ENCODE assay signal across 20 cellular contexts in genomic region chr5:9894571-9895304, GRCh38.
"Had no signal": no experiment of that assay in that cellular context is flagged by ENCODE, and none has a peak within 500 bp of the region (broad histone marks: within the 10 kb centered on the region; RNA-seq: fewer than 3 reads in every experiment).

No MANE protein-coding gene starts in this region.

- DNase-seq: activated CD4-positive, alpha-beta T cell treated with anti-CD3 and anti-CD28 coated beads for 36 hours; activated CD4-positive, alpha-beta T cell treated with anti-CD3 and anti-CD28 coated beads, Interleukin-2, amount 50 U/mL, for 48 hours; activated gamma-delta T cell treated with Interleukin-2 at 50 U/mL for 16 hours; adrenal gland; heart right ventricle; mucosa of descending colon; naive thymus-derived CD4-positive, alpha-beta T cell; nucleus accumbens; spleen; stimulated activated CD4-positive, alpha-beta T cell treated with anti-CD3 and anti-CD28 coated beads, Interleukin-4, amount 100 ng/mL, for 4 hours; stimulated activated naive B cell treated with anti-CD40 and anti-IgM and Interleukin-4, amounts not matched to agents 10 μg/mL and 1 μg/mL and 100 μg/mL, for 72 hours; upper lobe of right lung had no signal

- H3K27me3 ChIP-seq: adrenal gland, breast epithelium, gastroesophageal sphincter, spleen, upper lobe of right lung had no signal

- H3K4me3 ChIP-seq: adrenal gland, breast epithelium, coronary artery, gastroesophageal sphincter, heart right ventricle, mucosa of descending colon, spleen, thoracic aorta, upper lobe of right lung had no signal

- H3K27ac ChIP-seq: adrenal gland, breast epithelium, coronary artery, gastroesophageal sphincter, heart right ventricle, spleen, thoracic aorta, upper lobe of right lung had no signal

- H3K27me3 Mint-ChIP-seq: activated CD4-positive, alpha-beta T cell treated with anti-CD3 and anti-CD28 coated beads for 36 hours; memory B cell; naive thymus-derived CD4-positive, alpha-beta T cell; stimulated activated naive B cell treated with anti-CD40 and anti-IgM and Interleukin-4, amounts not matched to agents 10 μg/mL and 1 μg/mL and 100 μg/mL, for 72 hours had no signal

- FAIRE-seq: astrocyte had no signal

- H3K36me3 ChIP-seq: adrenal gland, breast epithelium, gastroesophageal sphincter, heart right ventricle, spleen, thoracic aorta, upper lobe of right lung had no signal

- H3K4me3 Mint-ChIP-seq: activated CD4-positive, alpha-beta T cell treated with anti-CD3 and anti-CD28 coated beads for 36 hours; activated T-helper 1 cell treated with anti-CD3 and anti-CD28 coated beads, Interleukin-12 subunit alpha, Interleukin-12 subunit beta, Interleukin-2, Interleukin-4 antibody, amounts not matched to agents 30 ng/mL and 10 ng/mL and 1 ng/mL, durations not matched to agents 14 hours and 24 hours and 36 hours; memory B cell; naive thymus-derived CD4-positive, alpha-beta T cell; stimulated activated naive B cell treated with anti-CD40 and anti-IgM and Interleukin-4, amounts not matched to agents 10 μg/mL and 1 μg/mL and 100 μg/mL, for 72 hours had no signal

- ATAC-seq: activated CD4-positive, alpha-beta T cell treated with anti-CD3 and anti-CD28 coated beads for 36 hours; activated naive CD4-positive, alpha-beta T cell treated with anti-CD3 and anti-CD28 coated beads, Interleukin-2, amount 50 U/mL, for 72 hours; gastroesophageal sphincter; heart right ventricle; mucosa of descending colon; naive thymus-derived CD4-positive, alpha-beta T cell; stimulated activated naive B cell treated with anti-CD40 and anti-IgM and Interleukin-4, amounts not matched to agents 10 μg/mL and 1 μg/mL and 100 μg/mL, for 72 hours; upper lobe of right lung had no signal

- H3K27ac Mint-ChIP-seq: activated CD4-positive, alpha-beta T cell treated with anti-CD3 and anti-CD28 coated beads for 36 hours; activated naive CD4-positive, alpha-beta T cell treated with anti-CD3 and anti-CD28 coated beads, Interleukin-2, amount 50 U/mL, for 72 hours; activated T-helper 1 cell treated with anti-CD3 and anti-CD28 coated beads, Interleukin-12 subunit alpha, Interleukin-12 subunit beta, Interleukin-2, Interleukin-4 antibody, amounts not matched to agents 30 ng/mL and 10 ng/mL and 1 ng/mL, durations not matched to agents 14 hours and 24 hours and 36 hours; memory B cell; naive thymus-derived CD4-positive, alpha-beta T cell; stimulated activated naive B cell treated with anti-CD40 and anti-IgM and Interleukin-4, amounts not matched to agents 10 μg/mL and 1 μg/mL and 100 μg/mL, for 72 hours had no signal

- H3K9me3 ChIP-seq: adrenal gland, mucosa of descending colon, thoracic aorta, upper lobe of right lung had no signal

- H3K4me1 ChIP-seq: adrenal gland, breast epithelium, gastroesophageal sphincter, heart right ventricle, spleen, upper lobe of right lung had no signal

- H3K9me3 Mint-ChIP-seq: stimulated activated naive B cell treated with anti-CD40 and anti-IgM and Interleukin-4, amounts not matched to agents 10 μg/mL and 1 μg/mL and 100 μg/mL, for 72 hours had no signal

- H3K36me3 Mint-ChIP-seq: activated naive CD4-positive, alpha-beta T cell treated with anti-CD3 and anti-CD28 coated beads, Interleukin-2, amount 50 U/mL, for 72 hours; memory B cell; naive thymus-derived CD4-positive, alpha-beta T cell; stimulated activated naive B cell treated with anti-CD40 and anti-IgM and Interleukin-4, amounts not matched to agents 10 μg/mL and 1 μg/mL and 100 μg/mL, for 72 hours had no signal

- H3K4me1 Mint-ChIP-seq: activated CD4-positive, alpha-beta T cell treated with anti-CD3 and anti-CD28 coated beads for 36 hours; memory B cell; naive thymus-derived CD4-positive, alpha-beta T cell; stimulated activated naive B cell treated with anti-CD40 and anti-IgM and Interleukin-4, amounts not matched to agents 10 μg/mL and 1 μg/mL and 100 μg/mL, for 72 hours had no signal
